Comparison of ENCODE assay signal across 11 cellular contexts in the genomic region with DNA sequence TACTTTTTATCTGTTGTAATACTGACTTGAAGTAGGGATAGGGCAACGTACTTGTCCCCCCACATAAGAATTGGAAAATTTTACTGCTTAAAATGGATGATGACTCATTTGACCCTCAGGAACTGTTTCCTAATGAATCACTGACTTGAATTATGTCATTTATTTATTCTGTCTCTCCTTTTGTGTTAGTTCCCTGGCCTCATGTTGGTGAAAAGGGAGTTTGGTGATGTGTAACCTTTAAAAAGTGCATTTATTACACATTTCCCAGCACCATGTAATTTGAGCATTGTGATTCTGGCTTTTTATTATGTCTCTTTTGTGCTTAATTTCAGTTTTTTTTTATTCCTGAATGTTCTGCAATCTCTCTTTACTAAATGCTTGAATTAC. TPM values are rescaled to one million over a fixed set of nuclear protein-coding genes. Genes with fewer than 3 reads are reported as not detected.
DNase-seq lines count a peak whose midpoint lies in the region; ATAC-seq, FAIRE-seq and TF ChIP-seq lines count a peak whose summit lies in the region.
"Had no signal": no experiment of that assay in that cellular context is flagged by ENCODE, and none has a peak within 500 bp of the region (broad histone marks: within the 10 kb centered on the region; RNA-seq: fewer than 3 reads in every experiment).

No MANE protein-coding gene starts in this region.

- no peak overlapping the region for H3K4me3 Mint-ChIP-seq in CD4-positive, CD25-positive, alpha-beta regulatory T cell
- H3K4me3 Mint-ChIP-seq in mesothelial cell of epicardium: no peak overlapping the region

- no TSS peak for BruUV-seq in K562 (replicated peaks; lab: Mats Ljungman, UMichigan)

- no peak for FAIRE-seq in K562 (lab: Jason Lieb, UNC)

- H3K27ac Mint-ChIP-seq in CD4-positive, CD25-positive, alpha-beta regulatory T cell: peak overlapping the region in 1 of 3 donors; percentile 9
- H3K27ac Mint-ChIP-seq in mesothelial cell of epicardium: peak overlapping the region; percentile 78

- H3K36me3 ChIP-seq in CD4-positive, CD25-positive, alpha-beta regulatory T cell (ENCODE audit: control insufficient read depth, insufficient read depth, low read length): no peaks in the 10 kb centered on the region
- no peaks in the 10 kb centered on the region for H3K36me3 ChIP-seq in K562 (ENCODE audit: control insufficient read depth, insufficient read depth, low read length)
- H3K36me3 ChIP-seq: lower lobe of right lung had no signal

- H3K9me3 ChIP-seq in CD4-positive, CD25-positive, alpha-beta regulatory T cell (ENCODE audit: control insufficient read depth in 2 of 2, low read length in 2 of 2): no peaks in the 10 kb centered on the region
- no peaks in the 10 kb centered on the region for H3K9me3 ChIP-seq in K562 (replicated peaks; ENCODE audit: control insufficient read depth, insufficient read depth, low read depth, low read length)
- H3K9me3 ChIP-seq: lower lobe of right lung had no signal

- POLR2A ChIA-PET in K562 (lab: Yijun Ruan, JAX): interaction anchor here (0.8 to 1.3 kb wide), 3 partner anchors 10 to 82 kb away, joined by 3 read pairs; no protein-coding TSS in a partner anchor

- no peaks in the 10 kb centered on the region for H3K27me3 ChIP-seq in CD4-positive, CD25-positive, alpha-beta regulatory T cell (ENCODE audit: control insufficient read depth, insufficient read depth, low read length)
- peaks cover 0 to 5% of the 10 kb centered on the region in 2 experiments; a peak in 3 of 5 replicates for H3K27me3 ChIP-seq in K562 (ENCODE audit: control insufficient read depth in 2 of 2, insufficient read depth in 2 of 2, low read length in 2 of 2)

- TF ChIP-seq CTCF in K562 (IDR thresholded peaks at IDR 0.05 in 2 of 3, conservative IDR thresholded peaks at IDR 0.05 in 1 of 3; ENCODE audit: insufficient read depth in 2 of 3, low read depth in 1 of 3, low read length in 3 of 3) (no peak), mesothelial cell of epicardium (IDR thresholded peaks at IDR 0.05; ENCODE audit: unreplicated experiment) (no peak)

- H2AFZ ChIP-seq in K562 (ENCODE audit: low read depth, low read length): no peak overlapping the region

- H3K4me1 ChIP-seq in CD4-positive, CD25-positive, alpha-beta regulatory T cell (ENCODE audit: control insufficient read depth, insufficient read depth, low read length, poor library complexity, severe bottlenecking): peaks cover 22% of the 10 kb centered on the region
- H3K4me1 ChIP-seq in K562 (replicated peaks in 1 of 2; ENCODE audit: control insufficient read depth in 2 of 2, insufficient read depth in 2 of 2, low read length in 2 of 2): no peaks in the 10 kb centered on the region

- no peaks in the 10 kb centered on the region for H3K79me2 ChIP-seq in K562 (ENCODE audit: control insufficient read depth, insufficient read depth, low read length)

- ATAC-seq in CD4-positive, CD25-positive, alpha-beta regulatory T cell (ENCODE audit: low read depth in 2 of 2): no peak
- ATAC-seq in K562 (no peak), GM21717 (IDR thresholded peaks at IDR 0.05; ENCODE audit: unreplicated experiment) (no peak)

- intact Hi-C loops in K562 (cut with micrococcal nuclease): no loop called here

- no peak overlapping the region for H3K9ac ChIP-seq in K562 (ENCODE audit: insufficient read depth in 1 of 2, low read depth in 2 of 2, low read length in 2 of 2)

- H3K36me3 Mint-ChIP-seq in CD4-positive, CD25-positive, alpha-beta regulatory T cell: no peaks in the 10 kb centered on the region
- no peaks in the 10 kb centered on the region for H3K36me3 Mint-ChIP-seq in mesothelial cell of epicardium

- in situ Hi-C loops in K562 (cut with MboI): no loop called here

- TF ChIP-seq POLR2A in K562 (conservative IDR thresholded peaks at IDR 0.05): no peak

- peaks cover 0 to 26% (median 17%) of the 10 kb centered on the region in 4 donors for H3K4me1 Mint-ChIP-seq in CD4-positive, CD25-positive, alpha-beta regulatory T cell
- peaks cover 37% of the 10 kb centered on the region for H3K4me1 Mint-ChIP-seq in mesothelial cell of epicardium

- no peak overlapping the region for H3K4me3 ChIP-seq in CD4-positive, CD25-positive, alpha-beta regulatory T cell (ENCODE audit: low read depth, low read length)
- no peak overlapping the region for H3K4me3 ChIP-seq in K562
- H3K4me3 ChIP-seq: lower lobe of right lung had no signal

- CTCF ChIA-PET in K562 (lab: Yijun Ruan, JAX; ENCODE audit: low intra/inter-chr PET ratio): no interaction called here

- 5% methylated on average over 1 of the region's 1 CpG for WGBS in K562 (ENCODE audit: insufficient coverage, low coverage, missing lambda C conversion rate)

- H3K9me1 ChIP-seq in K562 (ENCODE audit: control insufficient read depth, insufficient read depth, low read length): no peaks in the 10 kb centered on the region

- no peak overlapping the region for H3K4me2 ChIP-seq in K562 (ENCODE audit: insufficient read depth, low read length)

- H3K27ac ChIP-seq in CD4-positive, CD25-positive, alpha-beta regulatory T cell (ENCODE audit: insufficient read depth, low read length, poor library complexity, severe bottlenecking): peak overlapping the region; percentile 24
- no peak overlapping the region for H3K27ac ChIP-seq in K562 (ENCODE audit: extremely low read depth, low read depth, low read length)
- H3K27ac ChIP-seq: HL-60 had no signal

- TF ChIP-seq EP300 in K562 (IDR thresholded peaks at IDR 0.05; ENCODE audit: low read length): no peak

- no peaks in the 10 kb centered on the region for H3K27me3 Mint-ChIP-seq in CD4-positive, CD25-positive, alpha-beta regulatory T cell
- H3K27me3 Mint-ChIP-seq in mesothelial cell of epicardium (ENCODE audit: low read depth): no peaks in the 10 kb centered on the region

- no peak for DNase-seq in CD4-positive, CD25-positive, alpha-beta regulatory T cell
- DNase-seq in LoVo (ENCODE audit: low spot score) (peak; percentile 38), K562 (ENCODE audit: extremely low read depth in 1 of 4, low spot score in 3 of 4) (no peak), mesothelial cell of epicardium (ENCODE audit: low spot score in 2 of 2, unreplicated experiment in 2 of 2) (no peak), NCI-H2171 (lab: John Stamatoyannopoulos, UW) (no peak), cerebellar cortex (ENCODE audit: low spot score) (no peak)
- DNase-seq in central memory CD4-positive, alpha-beta T cell: no peak
- DNase-seq: activated CD8-positive, alpha-beta memory T cell treated with anti-CD3 and anti-CD28 coated beads, Interleukin-2, amount 50 U/mL, for 4 hours; lower lobe of right lung had no signal

- no peak for TF ChIP-seq RAD21 in K562 (CRISPR knock-in tag; conservative IDR thresholded peaks at IDR 0.05 in 1 of 2, IDR thresholded peaks at IDR 0.05 in 1 of 2)

- H3K9me3 Mint-ChIP-seq in CD4-positive, CD25-positive, alpha-beta regulatory T cell: no peaks in the 10 kb centered on the region
- peaks cover 13% of the 10 kb centered on the region for H3K9me3 Mint-ChIP-seq in mesothelial cell of epicardium

- H4K20me1 ChIP-seq in K562 (replicated peaks; ENCODE audit: control insufficient read depth, insufficient read depth, low read length): no peaks in the 10 kb centered on the region

TF ChIP-seq in K562, 482 proteins besides CTCF, POLR2A, EP300 and RAD21 (continues in another document):
- TF ChIP-seq CC2D1A (IDR thresholded peaks at IDR 0.05): no peak

RNA-seq across cellular contexts. Expression of a gene that starts 20.3 kb away (rescaled TPM):
- 16.8 TPM for total RNA-seq in CD4-positive, CD25-positive, alpha-beta regulatory T cell
- polyA plus RNA-seq in CD4-positive, CD25-positive, alpha-beta regulatory T cell: 10 to 100 TPM in 1 of 4 donors, 1 to 10 TPM in 3; 5.9 to 15.4 (median 6.8) TPM
- total RNA-seq in K562 (2011; cell fraction: chromatin; rRNA removed; ENCODE audit: low replicate concordance): 0.62 and 0.72 TPM in 2 replicates
- total RNA-seq in K562 (2011; cell fraction: nucleolus; rRNA removed): 1.0 and 2.4 TPM in 2 replicates
- total RNA-seq in K562 (2011; cell fraction: nucleoplasm; rRNA removed): 1.3 and 1.4 TPM in 2 replicates
- 0.36 and 0.57 TPM in 2 replicates for total RNA-seq in K562 (2014; rRNA removed)
- total RNA-seq in K562 (2014; rRNA removed; fragmentation: Illumina TruSeq; extraction: Trizol): 0.95 and 1.4 TPM in 2 replicates
- total RNA-seq in K562 (2015; rRNA removed; fragmentation: Illumina TruSeq; extraction: Trizol): 0.53 and 0.76 TPM in 2 replicates
- 0.75 and 0.78 TPM in 2 replicates for total RNA-seq in K562 (2021)
- polyA plus RNA-seq in K562 (2011; rRNA removed): 0.35 and 0.63 TPM in 2 replicates
- polyA plus RNA-seq in K562 (2011; cell fraction: cytosol; rRNA removed): 0.15 and 0.88 TPM in 2 replicates
- polyA plus RNA-seq in K562 (2011; cell fraction: nucleus; rRNA removed): 0.17 and 0.31 TPM in 2 replicates
- polyA plus RNA-seq in K562 (2012): 0.53 and 0.62 TPM in 2 replicates
- polyA plus RNA-seq in K562 (2014; fragmentation: Illumina TruSeq; extraction: Trizol): 0.80 and 0.87 TPM in 2 replicates
- under 1 TPM; 0.32 to 0.46 TPM for polyA plus RNA-seq in K562 (2014; fragmentation: Nextera tagmentation; extraction: Ambion mirVana)
- polyA plus RNA-seq in K562 (2014; rRNA removed): 0.22 and 0.49 TPM in 2 replicates
- 0.60 and 0.74 TPM in 2 replicates for polyA minus RNA-seq in K562 (2011; rRNA and poly(A)+ RNA removed)
- 0.36 and 0.48 TPM in 2 replicates for polyA minus RNA-seq in K562 (2011; cell fraction: cytosol; rRNA and poly(A)+ RNA removed)
- polyA minus RNA-seq in K562 (2011; cell fraction: nucleus; rRNA and poly(A)+ RNA removed): 0.67 TPM in 2 replicates
- total RNA-seq in mesothelial cell of epicardium: 15.7 to 18.6 TPM (median 15.7 TPM) in 3 replicates

RNA-seq across cellular contexts. Expression of a gene that starts 48.8 kb away (rescaled TPM):
- total RNA-seq in CD4-positive, CD25-positive, alpha-beta regulatory T cell: not detected
- polyA plus RNA-seq in CD4-positive, CD25-positive, alpha-beta regulatory T cell: under 1 TPM in 1 of 4 donors, not detected in 3; 0.14 TPM
- 2.7 and 3.5 TPM in 2 replicates for total RNA-seq in K562 (2011; cell fraction: chromatin; rRNA removed; ENCODE audit: low replicate concordance)
- total RNA-seq in K562 (2011; cell fraction: nucleolus; rRNA removed): 1.7 and 3.3 TPM in 2 replicates
- total RNA-seq in K562 (2011; cell fraction: nucleoplasm; rRNA removed): 3.2 and 3.9 TPM in 2 replicates
- total RNA-seq in K562 (2014; rRNA removed) (6.8 and 7.2 TPM in 2 replicates), K562 (2014; rRNA removed; fragmentation: Illumina TruSeq; extraction: Trizol) (7.0 and 8.0 TPM in 2 replicates), K562 (2015; rRNA removed; fragmentation: Illumina TruSeq; extraction: Trizol) (5.2 and 5.7 TPM in 2 replicates), K562 (2021) (5.9 and 6.2 TPM in 2 replicates), mesothelial cell of epicardium (4.3 to 5.1 TPM (median 5.0 TPM) in 3 replicates)
- polyA plus RNA-seq in K562 (2011; rRNA removed) (2.0 and 2.4 TPM in 2 replicates), K562 (2014; fragmentation: Illumina TruSeq; extraction: Trizol) (7.9 and 8.4 TPM in 2 replicates), K562 (2014; fragmentation: Nextera tagmentation; extraction: Ambion mirVana) (1 to 10 TPM; 1.6 to 2.3 TPM), K562 (2014; rRNA removed) (8.7 and 9.9 TPM in 2 replicates)
- polyA plus RNA-seq in K562 (2011; cell fraction: cytosol; rRNA removed): 1.8 and 3.4 TPM in 2 replicates
- 2.1 and 2.6 TPM in 2 replicates for polyA plus RNA-seq in K562 (2011; cell fraction: nucleus; rRNA removed)
- polyA plus RNA-seq in K562 (2012): 6.7 and 11.4 TPM in 2 replicates
- 1.0 and 2.6 TPM in 2 replicates for polyA minus RNA-seq in K562 (2011; rRNA and poly(A)+ RNA removed)
- polyA minus RNA-seq in K562 (2011; cell fraction: cytosol; rRNA and poly(A)+ RNA removed): 1.4 and 1.6 TPM in 2 replicates
- polyA minus RNA-seq in K562 (2011; cell fraction: nucleus; rRNA and poly(A)+ RNA removed): 0.67 TPM in 2 replicates
